ENCODE assay signal across 21 cellular contexts in genomic region chr2:9140570-9141378, GRCh38.
DNase-seq lines count a peak whose midpoint lies in the region; ATAC-seq, FAIRE-seq and TF ChIP-seq lines count a peak whose summit lies in the region.
"Had no signal": no experiment of that assay in that cellular context is flagged by ENCODE, and none has a peak within 500 bp of the region (broad histone marks: within the 10 kb centered on the region; RNA-seq: fewer than 3 reads in every experiment).

No MANE protein-coding gene starts in this region.

- peak; percentile 19; the same call in 1 of the 2 replicates for TF ChIP-seq CTCF in HepG2 (CRISPR knock-in tag; IDR thresholded peaks at IDR 0.05)
- no peak for TF ChIP-seq CTCF in right lobe of liver (IDR thresholded peaks at IDR 0.05)
- TF ChIP-seq CTCF in hepatocyte (IDR thresholded peaks at IDR 0.05; ENCODE audit: poor library complexity): no peak
- no peak for TF ChIP-seq CTCF in left ventricle myocardium inferior (IDR thresholded peaks at IDR 0.05; ENCODE audit: borderline replicate concordance)

- H3K4me1 ChIP-seq in HepG2 (ENCODE audit: insufficient read depth, low read length) (peaks cover 53% of the 10 kb centered on the region), right lobe of liver (peaks cover 0 to 13% (median 0%) of the 10 kb centered on the region in 4 donors), hepatocyte (ENCODE audit: insufficient read depth) (peaks cover 9% of the 10 kb centered on the region), left ventricle myocardium inferior (peaks cover 13% of the 10 kb centered on the region)

- WGBS in HepG2 (ENCODE audit: low lambda C conversion rate): 35% methylated on average over 10 of the region's 10 CpGs
- 62% methylated on average over 8 of the region's 10 CpGs for WGBS in right lobe of liver (ENCODE audit: insufficient coverage, low coverage, low lambda C conversion rate, missing lambda C conversion rate)
- WGBS in hepatocyte (ENCODE audit: low lambda C conversion rate, missing lambda C conversion rate): 76% methylated on average over 10 of the region's 10 CpGs

- CTCF ChIA-PET in HepG2 (lab: Yijun Ruan, JAX; ENCODE audit: low intra/inter-chr PET ratio, low total read pairs): no interaction called here

- no peak overlapping the region for H3K4me2 ChIP-seq in HepG2 (ENCODE audit: low read depth, low read length)
- H3K4me2 ChIP-seq in hepatocyte: no peak overlapping the region

- no peaks in the 10 kb centered on the region for H3K36me3 ChIP-seq in HepG2 (replicated peaks in 1 of 2; ENCODE audit: control insufficient read depth in 1 of 2, insufficient read depth in 2 of 2, low read length in 2 of 2)
- H3K36me3 ChIP-seq in right lobe of liver: no peaks in the 10 kb centered on the region
- no peaks in the 10 kb centered on the region for H3K36me3 ChIP-seq in hepatocyte (replicated peaks; ENCODE audit: insufficient read depth, low read depth)
- H3K36me3 ChIP-seq in left ventricle myocardium inferior: no peaks in the 10 kb centered on the region
- H3K36me3 ChIP-seq: brain microvascular endothelial cell, upper lobe of left lung had no signal

- no peaks in the 10 kb centered on the region for H3K9me2 ChIP-seq in hepatocyte (replicated peaks; ENCODE audit: insufficient read depth)

- POLR2A ChIA-PET in HepG2 (lab: Yijun Ruan, JAX): no interaction called here

- no peak overlapping the region for H3K9ac ChIP-seq in HepG2 (ENCODE audit: insufficient read depth, low read depth, low read length)

- no peak overlapping the region for H3K4me3 ChIP-seq in HepG2 (replicated peaks in 1 of 3; ENCODE audit: insufficient read depth in 1 of 3, low read depth in 2 of 3, low read length in 3 of 3)
- H3K4me3 ChIP-seq in right lobe of liver: no peak overlapping the region
- H3K4me3 ChIP-seq in hepatocyte: no peak overlapping the region
- no peak overlapping the region for H3K4me3 ChIP-seq in left ventricle myocardium inferior
- H3K4me3 ChIP-seq: coronary artery, upper lobe of left lung had no signal

- no peak for DNase-seq in HepG2 (ENCODE audit: low spot score)
- no peak for DNase-seq in right lobe of liver
- DNase-seq in NCI-H82 treated with DMSO at 0.1 percent for 48 hours (lab: John Stamatoyannopoulos, UW; ENCODE audit: unreplicated experiment): peak; percentile 12
- DNase-seq in hepatocyte (ENCODE audit: low spot score): no peak
- DNase-seq in GM19239 (ENCODE audit: insufficient read length, low spot score): no peak
- DNase-seq in left ventricle myocardium inferior: no peak
- DNase-seq in DMS79 treated with DMSO at 0.1 percent for 48 hours (lab: John Stamatoyannopoulos, UW): no peak
- DNase-seq: activated naive CD8-positive, alpha-beta T cell treated with anti-CD3 and anti-CD28 coated beads for 36 hours; activated T-cell treated with anti-CD3 and anti-CD28 coated beads, Interleukin-2, amount 50 U/mL, for 72 hours; brain microvascular endothelial cell; COR-L47; OCI-M1; SIG-M5; stimulated activated naive CD8-positive, alpha-beta T cell treated with anti-CD3 and anti-CD28 coated beads, Interleukin-15, amount 100 ng/mL, for 72 hours; T-helper 2 cell; upper lobe of left lung had no signal

- H3K27ac ChIP-seq in HepG2 (ENCODE audit: extremely low read length, insufficient read depth, low read length) (no peak overlapping the region), right lobe of liver (no peak overlapping the region), hepatocyte (peak overlapping the region; percentile 65), left ventricle myocardium inferior (replicated peaks) (no peak overlapping the region)
- H3K27ac ChIP-seq: brain microvascular endothelial cell, coronary artery, upper lobe of left lung had no signal

- H4K20me1 ChIP-seq in HepG2 (ENCODE audit: insufficient read depth, low read length) (no peaks in the 10 kb centered on the region), hepatocyte (ENCODE audit: insufficient read depth, poor library complexity, severe bottlenecking) (no peaks in the 10 kb centered on the region)

- intact Hi-C loops in HepG2 (cut with micrococcal nuclease; ENCODE audit: unreplicated experiment): no loop called here
- intact Hi-C loops in right lobe of liver (cut with DNase I): loop anchor here in 1 of 2 donors (10.0 kb wide), 2 partner anchors 194 to 234 kb away; no protein-coding TSS in a partner anchor
- intact Hi-C loops in left ventricle myocardium inferior (cut with micrococcal nuclease): loop anchor here (10.0 kb wide), 1 partner anchor 64 kb away; the partner anchor contains the start of gene ASAP2

- H2AFZ ChIP-seq in HepG2 (ENCODE audit: low read length): no peak overlapping the region
- H2AFZ ChIP-seq in hepatocyte: no peak overlapping the region

- no peak for ATAC-seq in HepG2
- ATAC-seq in right lobe of liver: no peak
- no peak for ATAC-seq in HG02642 (IDR thresholded peaks at IDR 0.05; ENCODE audit: poor library complexity, unreplicated experiment)
- ATAC-seq: activated T-cell treated with anti-CD3 and anti-CD28 coated beads, Interleukin-2, amount 50 U/mL, for 72 hours; left lobe of liver; sciatic nerve; stimulated activated naive CD8-positive, alpha-beta T cell treated with anti-CD3 and anti-CD28 coated beads, Interleukin-15, amount 100 ng/mL, for 72 hours had no signal

- H3K27me3 ChIP-seq in HepG2 (ENCODE audit: control insufficient read depth in 1 of 2, insufficient read depth in 2 of 2, low read length in 2 of 2): peaks cover 3 to 19% of the 10 kb centered on the region in 2 experiments; a peak in 3 of 5 replicates
- H3K27me3 ChIP-seq in right lobe of liver: no peaks in the 10 kb centered on the region
- H3K27me3 ChIP-seq in hepatocyte: no peaks in the 10 kb centered on the region
- peaks cover 8% of the 10 kb centered on the region for H3K27me3 ChIP-seq in left ventricle myocardium inferior (ENCODE audit: low read depth)
- H3K27me3 ChIP-seq: brain microvascular endothelial cell, upper lobe of left lung had no signal

- in situ Hi-C loops in HepG2 (cut with HindIII; ENCODE audit: extremely low pct_ligation_motif_present, low pct_unique_long_range_greater_than_20kb): loop anchor here (10.0 kb wide), 4 partner anchors 64 to 294 kb away; partner anchors contain the start of gene ASAP2

- TF ChIP-seq RAD21 in HepG2 (CRISPR knock-in tag; IDR thresholded peaks at IDR 0.05): no peak

- no peak for TF ChIP-seq POLR2A in HepG2 (IDR thresholded peaks at IDR 0.05; ENCODE audit: insufficient read depth in 1 of 2, low read depth in 2 of 2, low read length in 2 of 2)
- no peak for TF ChIP-seq POLR2A in right lobe of liver (IDR thresholded peaks at IDR 0.05)

- FAIRE-seq in HepG2 (lab: Jason Lieb, UNC): no peak
- FAIRE-seq in GM19239 (lab: Jason Lieb, UNC): no peak
- FAIRE-seq: frontal cortex had no signal

- H3K9me3 ChIP-seq in HepG2 (ENCODE audit: low read length) (no peaks in the 10 kb centered on the region), right lobe of liver (no peaks in the 10 kb centered on the region), hepatocyte (ENCODE audit: low read depth) (no peaks in the 10 kb centered on the region), left ventricle myocardium inferior (replicated peaks) (no peaks in the 10 kb centered on the region)
- H3K9me3 ChIP-seq: upper lobe of left lung had no signal

- TF ChIP-seq EP300 in HepG2 (IDR thresholded peaks at IDR 0.05; ENCODE audit: low read depth in 2 of 2, low read length in 2 of 2) (no peak), HepG2 (CRISPR knock-in tag; IDR thresholded peaks at IDR 0.05; ENCODE audit: borderline replicate concordance) (no peak)

- BruUV-seq in HepG2 (replicated peaks; lab: Mats Ljungman, UMichigan): no TSS peak

- no peaks in the 10 kb centered on the region for H3K79me2 ChIP-seq in HepG2 (ENCODE audit: insufficient read depth, low read length)
- H3K79me2 ChIP-seq in hepatocyte: no peaks in the 10 kb centered on the region

TF ChIP-seq in HepG2, 621 proteins besides CTCF, POLR2A, EP300 and RAD21:
- TF ChIP-seq NR2C2 (CRISPR knock-in tag; IDR thresholded peaks at IDR 0.05; ENCODE audit: borderline replicate concordance) (no peak), STAG1 (CRISPR knock-in tag; IDR thresholded peaks at IDR 0.05) (peak; percentile 29)
